Comparison of ENCODE assay signal across 18 cellular contexts in genomic region chr5:157479166-157479565, GRCh38. TPM values are rescaled to one million over a fixed set of nuclear protein-coding genes. Genes with fewer than 3 reads are reported as not detected.
DNase-seq lines count a peak whose midpoint lies in the region; ATAC-seq, FAIRE-seq and TF ChIP-seq lines count a peak whose summit lies in the region.
"Had no signal": no experiment of that assay in that cellular context is flagged by ENCODE, and none has a peak within 500 bp of the region (broad histone marks: within the 10 kb centered on the region; RNA-seq: fewer than 3 reads in every experiment).

No MANE protein-coding gene starts in this region.

- intact Hi-C loops in left ventricle myocardium inferior (cut with micrococcal nuclease), result loop anchor here (10.0 kb wide), 1 partner anchor 144 kb away; no protein-coding TSS in a partner anchor
- intact Hi-C loops in Right ventricle myocardium inferior (cut with DNase I), result no loop called here
- intact Hi-C loops in activated T-helper 1 cell treated with anti-CD3 and anti-CD28 coated beads, Interleukin-12 subunit alpha, Interleukin-12 subunit beta, Interleukin-2, Interleukin-4 antibody, amounts not matched to agents 30 ng/mL and 10 ng/mL and 1 ng/mL, durations not matched to agents 14 hours and 24 hours and 36 hours (cut with micrococcal nuclease), result loop anchor here (5.0 kb wide), 1 partner anchor 102 kb away; no protein-coding TSS in a partner anchor
- intact Hi-C loops in HepG2 (cut with micrococcal nuclease; ENCODE audit: unreplicated experiment), result no loop called here
- intact Hi-C loops in tibial artery (cut with DNase I; ENCODE audit: low total_unique reads), result loop anchor here (5.0 kb wide), 2 partner anchors 112 to 238 kb away; no protein-coding TSS in a partner anchor

- peak overlapping the region; percentile 24; the same call in 1 of the 2 replicates for H3K9ac ChIP-seq in HepG2 (ENCODE audit: insufficient read depth, low read depth, low read length)
- H3K9ac ChIP-seq in SK-N-SH, result no peak overlapping the region

- no peak overlapping the region for H2AFZ ChIP-seq in HepG2 (ENCODE audit: low read length)
- no peak overlapping the region for H2AFZ ChIP-seq in SK-N-SH (ENCODE audit: low read depth)

- peaks cover 25% of the 10 kb centered on the region for H3K4me1 ChIP-seq in left ventricle myocardium inferior
- H3K4me1 ChIP-seq in HepG2 (ENCODE audit: insufficient read depth, low read length), result peaks cover 50% of the 10 kb centered on the region
- H3K4me1 ChIP-seq in tibial artery, result peaks cover 0 to 34% (median 8%) of the 10 kb centered on the region in 4 donors
- peaks cover 2 to 3% of the 10 kb centered on the region in 2 experiments; a peak in 2 of 4 replicates for H3K4me1 ChIP-seq in SK-N-SH (ENCODE audit: control insufficient read depth in 1 of 2, insufficient read depth in 2 of 2, low read depth in 1 of 2, low read length in 1 of 2)

- POLR2A ChIA-PET in HepG2 (lab: Yijun Ruan, JAX), result interaction anchor here (1.1 to 2.4 kb wide), 2 partner anchors 15 to 33 kb away, joined by 3 to 10 read pairs; no protein-coding TSS in a partner anchor
- POLR2A ChIA-PET in SK-N-SH (lab: Yijun Ruan, JAX), result no interaction called here

- H3K27me3 ChIP-seq in left ventricle myocardium inferior (ENCODE audit: low read depth), result no peaks in the 10 kb centered on the region
- H3K27me3 ChIP-seq in HepG2 (ENCODE audit: control insufficient read depth in 1 of 2, insufficient read depth in 2 of 2, low read length in 2 of 2), result no peaks in the 10 kb centered on the region
- H3K27me3 ChIP-seq in tibial artery, result no peaks in the 10 kb centered on the region
- H3K27me3 ChIP-seq in SK-N-SH (ENCODE audit: insufficient read depth), result no peaks in the 10 kb centered on the region

- in situ Hi-C loops in HepG2 (cut with HindIII; ENCODE audit: extremely low pct_ligation_motif_present, low pct_unique_long_range_greater_than_20kb), result loop anchor here (5.0 kb wide), 2 partner anchors 137 to 227 kb away; no protein-coding TSS in a partner anchor

- H3K36me3 ChIP-seq in left ventricle myocardium inferior (peaks cover 32% of the 10 kb centered on the region), HepG2 (replicated peaks in 1 of 2; ENCODE audit: control insufficient read depth in 1 of 2, insufficient read depth in 2 of 2, low read length in 2 of 2) (no peaks in the 10 kb centered on the region), tibial artery (peaks cover 7 to 27% (median 12%) of the 10 kb centered on the region in 3 donors), SK-N-SH (replicated peaks in 1 of 2; ENCODE audit: control insufficient read depth in 1 of 2, insufficient read depth in 2 of 2, low read length in 1 of 2) (peaks cover 28 to 52% of the 10 kb centered on the region in 2 experiments)

- H3K27me3 Mint-ChIP-seq in activated T-helper 1 cell treated with anti-CD3 and anti-CD28 coated beads, Interleukin-12 subunit alpha, Interleukin-12 subunit beta, Interleukin-2, Interleukin-4 antibody, amounts not matched to agents 30 ng/mL and 10 ng/mL and 1 ng/mL, durations not matched to agents 14 hours and 24 hours and 36 hours (ENCODE audit: insufficient read depth), result no peaks in the 10 kb centered on the region
- H3K27me3 Mint-ChIP-seq: dendritic cell treated with granulocyte-macrophage colony-stimulating factor and Interleukin-4, amounts not matched to agents 40 ng/mL and 50 ng/mL, for 4 days; progenitor cell of endocrine pancreas had no signal

- H3K9me3 Mint-ChIP-seq in activated T-helper 1 cell treated with anti-CD3 and anti-CD28 coated beads, Interleukin-12 subunit alpha, Interleukin-12 subunit beta, Interleukin-2, Interleukin-4 antibody, amounts not matched to agents 30 ng/mL and 10 ng/mL and 1 ng/mL, durations not matched to agents 14 hours and 24 hours and 36 hours, result no peaks in the 10 kb centered on the region
- H3K9me3 Mint-ChIP-seq: dendritic cell treated with granulocyte-macrophage colony-stimulating factor and Interleukin-4, amounts not matched to agents 40 ng/mL and 50 ng/mL, for 4 days had no signal

- peaks cover 70% of the 10 kb centered on the region for H3K4me1 Mint-ChIP-seq in activated T-helper 1 cell treated with anti-CD3 and anti-CD28 coated beads, Interleukin-12 subunit alpha, Interleukin-12 subunit beta, Interleukin-2, Interleukin-4 antibody, amounts not matched to agents 30 ng/mL and 10 ng/mL and 1 ng/mL, durations not matched to agents 14 hours and 24 hours and 36 hours (ENCODE audit: low read depth)

- peak overlapping the region; percentile 23 for H3K27ac ChIP-seq in left ventricle myocardium inferior (replicated peaks)
- H3K27ac ChIP-seq in HepG2 (ENCODE audit: extremely low read length, insufficient read depth, low read length), result peak overlapping the region; percentile 47
- H3K27ac ChIP-seq in tibial artery, result peak overlapping the region; percentile 5 to 36
- peak overlapping the region in 1 of 2 experiments; percentile 66; a peak in 1 of 4 replicates for H3K27ac ChIP-seq in SK-N-SH (ENCODE audit: low read depth in 2 of 2, low read length in 1 of 2)

- H3K27ac Mint-ChIP-seq in activated T-helper 1 cell treated with anti-CD3 and anti-CD28 coated beads, Interleukin-12 subunit alpha, Interleukin-12 subunit beta, Interleukin-2, Interleukin-4 antibody, amounts not matched to agents 30 ng/mL and 10 ng/mL and 1 ng/mL, durations not matched to agents 14 hours and 24 hours and 36 hours, result peak overlapping the region; percentile 94
- H3K27ac Mint-ChIP-seq: progenitor cell of endocrine pancreas had no signal

- no peak for TF ChIP-seq POLR2A in HepG2 (IDR thresholded peaks at IDR 0.05; ENCODE audit: insufficient read depth in 1 of 2, low read depth in 2 of 2, low read length in 2 of 2)

- CTCF ChIA-PET in HepG2 (lab: Yijun Ruan, JAX; ENCODE audit: low intra/inter-chr PET ratio, low total read pairs) (no interaction called here), SK-N-SH (lab: Yijun Ruan, JAX) (interaction anchor here (0.5 to 8.1 kb wide), 7 partner anchors 10 to 152 kb away, joined by 3 to 102 read pairs (median 6); partner anchors contain the start of gene NIPAL4)

- TF ChIP-seq EP300 in HepG2 (IDR thresholded peaks at IDR 0.05; ENCODE audit: low read depth in 2 of 2, low read length in 2 of 2), result no peak
- no peak for TF ChIP-seq EP300 in HepG2 (CRISPR knock-in tag; IDR thresholded peaks at IDR 0.05; ENCODE audit: borderline replicate concordance)
- no peak for TF ChIP-seq EP300 in SK-N-SH (IDR thresholded peaks at IDR 0.05; ENCODE audit: borderline replicate concordance in 1 of 2, low read depth in 1 of 2, low read length in 1 of 2)

- peak overlapping the region; percentile 83 for H3K4me2 ChIP-seq in HepG2 (ENCODE audit: low read depth, low read length)
- no peak overlapping the region for H3K4me2 ChIP-seq in SK-N-SH

- peaks cover 75% of the 10 kb centered on the region for H3K36me3 Mint-ChIP-seq in activated T-helper 1 cell treated with anti-CD3 and anti-CD28 coated beads, Interleukin-12 subunit alpha, Interleukin-12 subunit beta, Interleukin-2, Interleukin-4 antibody, amounts not matched to agents 30 ng/mL and 10 ng/mL and 1 ng/mL, durations not matched to agents 14 hours and 24 hours and 36 hours (ENCODE audit: low read depth)

- BruUV-seq in HepG2 (replicated peaks; lab: Mats Ljungman, UMichigan), result no TSS peak

- no peak for FAIRE-seq in HepG2 (lab: Jason Lieb, UNC)

- H3K4me3 ChIP-seq in left ventricle myocardium inferior (no peak overlapping the region), HepG2 (replicated peaks in 1 of 3; ENCODE audit: insufficient read depth in 1 of 3, low read depth in 2 of 3, low read length in 3 of 3) (peak overlapping the region; percentile 5 to 57 (median 20)), tibial artery (no peak overlapping the region), SK-N-SH (ENCODE audit: low read depth in 2 of 2, low read length in 1 of 2) (no peak overlapping the region)
- H3K4me3 ChIP-seq: mucosa of descending colon, thoracic aorta had no signal

- H3K79me2 ChIP-seq in HepG2 (ENCODE audit: insufficient read depth, low read length), result no peaks in the 10 kb centered on the region
- peaks cover 23% of the 10 kb centered on the region; the same call in 1 of the 2 replicates for H3K79me2 ChIP-seq in SK-N-SH (ENCODE audit: insufficient read depth)

- DNase-seq in left ventricle myocardium inferior (no peak), Right ventricle myocardium inferior (ENCODE audit: missing footprints) (no peak), HepG2 (ENCODE audit: low spot score) (no peak), tibial artery (no peak), DMS 273 treated with DMSO at 0.1 percent for 48 hours (lab: John Stamatoyannopoulos, UW) (no peak), SK-N-SH (no peak), DMS153 treated with DMSO at 0.1 percent for 48 hours (lab: John Stamatoyannopoulos, UW; ENCODE audit: unreplicated experiment) (no peak)
- no peak for DNase-seq in activated T-helper 1 cell treated with anti-CD3 and anti-CD28 coated beads, Interleukin-12 subunit alpha, Interleukin-12 subunit beta, Interleukin-2, Interleukin-4 antibody, amounts not matched to agents 30 ng/mL and 10 ng/mL and 1 ng/mL, durations not matched to agents 14 hours and 24 hours and 36 hours (ENCODE audit: low spot score)
- DNase-seq: AML-193, aorta, DMS153, GOT3, KBM-7, mucosa of descending colon, NCI-H226 had no signal

- TF ChIP-seq RAD21 in HepG2 (CRISPR knock-in tag; IDR thresholded peaks at IDR 0.05), result no peak
- TF ChIP-seq RAD21 in SK-N-SH (IDR thresholded peaks at IDR 0.05; ENCODE audit: low read length), result no peak

- H3K9me2 ChIP-seq in SK-N-SH, result no peaks in the 10 kb centered on the region

- no peaks in the 10 kb centered on the region for H3K9me3 ChIP-seq in left ventricle myocardium inferior (replicated peaks)
- no peaks in the 10 kb centered on the region for H3K9me3 ChIP-seq in HepG2 (ENCODE audit: low read length)
- no peaks in the 10 kb centered on the region for H3K9me3 ChIP-seq in tibial artery
- H3K9me3 ChIP-seq in SK-N-SH, result no peaks in the 10 kb centered on the region
- H3K9me3 ChIP-seq: mucosa of descending colon, thoracic aorta had no signal

- WGBS in HepG2 (ENCODE audit: low lambda C conversion rate), result 4% methylated on average over 3 of the region's 4 CpGs
- WGBS in SK-N-SH (ENCODE audit: low lambda C conversion rate), result 74% methylated on average over 3 of the region's 4 CpGs

- no peak for ATAC-seq in Right ventricle myocardium inferior
- ATAC-seq in HepG2, result peak; percentile 49
- ATAC-seq: mucosa of descending colon had no signal

- no peak for TF ChIP-seq CTCF in left ventricle myocardium inferior (IDR thresholded peaks at IDR 0.05; ENCODE audit: borderline replicate concordance)
- no peak for TF ChIP-seq CTCF in HepG2 (CRISPR knock-in tag; IDR thresholded peaks at IDR 0.05)
- no peak for TF ChIP-seq CTCF in tibial artery (IDR thresholded peaks at IDR 0.05)
- TF ChIP-seq CTCF in SK-N-SH (IDR thresholded peaks at IDR 0.05), result no peak

- H4K20me1 ChIP-seq in HepG2 (ENCODE audit: insufficient read depth, low read length) (no peaks in the 10 kb centered on the region), SK-N-SH (ENCODE audit: insufficient read depth) (no peaks in the 10 kb centered on the region)

- H3F3A ChIP-seq in SK-N-SH (replicated peaks; ENCODE audit: insufficient read depth), result peaks cover 49% of the 10 kb centered on the region

- peak overlapping the region; percentile 46 for H3K4me3 Mint-ChIP-seq in activated T-helper 1 cell treated with anti-CD3 and anti-CD28 coated beads, Interleukin-12 subunit alpha, Interleukin-12 subunit beta, Interleukin-2, Interleukin-4 antibody, amounts not matched to agents 30 ng/mL and 10 ng/mL and 1 ng/mL, durations not matched to agents 14 hours and 24 hours and 36 hours
- H3K4me3 Mint-ChIP-seq: dendritic cell treated with granulocyte-macrophage colony-stimulating factor and Interleukin-4, amounts not matched to agents 40 ng/mL and 50 ng/mL, for 4 days had no signal

RNA-seq across cellular contexts. Expression of gene NIPAL4, which starts 19.2 kb away (rescaled TPM):
- not detected for total RNA-seq in left ventricle myocardium inferior
- not detected for total RNA-seq in Right ventricle myocardium inferior
- 2.2 and 2.3 TPM in 2 replicates for total RNA-seq in activated T-helper 1 cell treated with anti-CD3 and anti-CD28 coated beads, Interleukin-12 subunit alpha, Interleukin-12 subunit beta, Interleukin-2, Interleukin-4 antibody, amounts not matched to agents 30 ng/mL and 10 ng/mL and 1 ng/mL, durations not matched to agents 14 hours and 24 hours and 36 hours
- not detected in 2 replicates for total RNA-seq in HepG2 (2016; rRNA removed; fragmentation: Illumina TruSeq; extraction: Trizol)
- total RNA-seq in HepG2 (2016; cell fraction: cytosol; rRNA removed; fragmentation: Illumina TruSeq; extraction: Trizol; ENCODE audit: low read depth), result not detected in 2 replicates
- not detected in 2 replicates for total RNA-seq in HepG2 (2016; cell fraction: insoluble cytoplasmic fraction; rRNA removed; fragmentation: Illumina TruSeq; extraction: Trizol)
- not detected in 2 replicates for total RNA-seq in HepG2 (2016; cell fraction: membrane; rRNA removed; fragmentation: Illumina TruSeq; extraction: Trizol)
- not detected in 2 replicates for total RNA-seq in HepG2 (2016; cell fraction: nucleus; rRNA removed; fragmentation: Illumina TruSeq; extraction: Trizol)
- not detected in 2 replicates for polyA plus RNA-seq in HepG2 (2011; rRNA removed)
- polyA plus RNA-seq in HepG2 (2011; cell fraction: cytosol; rRNA removed), result not detected in 2 replicates
- polyA plus RNA-seq in HepG2 (2011; cell fraction: nucleus; rRNA removed), result not detected in 2 replicates
- polyA plus RNA-seq in HepG2 (2012), result not detected in 2 replicates
- polyA plus RNA-seq in HepG2 (2016; cell fraction: cytosol; fragmentation: Illumina TruSeq; extraction: Trizol; ENCODE audit: low read depth), result not detected in 2 replicates
- polyA plus RNA-seq in HepG2 (2016; cell fraction: insoluble cytoplasmic fraction; fragmentation: Illumina TruSeq; extraction: Trizol; ENCODE audit: low read depth), result not detected in 2 replicates
- not detected in 2 replicates for polyA plus RNA-seq in HepG2 (2016; cell fraction: membrane; fragmentation: Illumina TruSeq; extraction: Trizol; ENCODE audit: low read depth)
- not detected in 2 replicates for polyA plus RNA-seq in HepG2 (2016; cell fraction: nucleus; fragmentation: Illumina TruSeq; extraction: Trizol; ENCODE audit: insufficient read depth, low read depth)
- not detected in 2 replicates for polyA minus RNA-seq in HepG2 (2011; rRNA and poly(A)+ RNA removed; ENCODE audit: low replicate concordance)
- polyA minus RNA-seq in HepG2 (2011; cell fraction: cytosol; rRNA and poly(A)+ RNA removed), result not detected in 2 replicates
- not detected in 2 replicates for polyA minus RNA-seq in HepG2 (2011; cell fraction: nucleus; rRNA and poly(A)+ RNA removed)
- 2.3 and 2.6 TPM in 2 replicates for polyA plus RNA-seq in SK-N-SH (2012; rRNA removed)
- 2.3 and 2.8 TPM in 2 replicates for polyA plus RNA-seq in SK-N-SH (2012; cell fraction: cytosol; rRNA removed)
- 2.6 and 4.7 TPM in 2 replicates for polyA plus RNA-seq in SK-N-SH (2012; cell fraction: nucleus; rRNA removed)
- total RNA-seq: progenitor cell of endocrine pancreas had no signal

Comparison
In these comparisons a context has a peak if more than half of its experiments do, and no peak if none do; other contexts are left out.
1. intact Hi-C loops: an anchor here in left ventricle myocardium inferior (10.0 kb wide), activated T-helper 1 cell treated with anti-CD3 and anti-CD28 coated beads, Interleukin-12 subunit alpha, Interleukin-12 subunit beta, Interleukin-2, Interleukin-4 antibody, amounts not matched to agents 30 ng/mL and 10 ng/mL and 1 ng/mL, durations not matched to agents 14 hours and 24 hours and 36 hours (5.0 kb wide) and tibial artery (5.0 kb wide); none called in Right ventricle myocardium inferior and HepG2.
2. H3K4me3 ChIP-seq: peak in HepG2 (3 of 3); none in left ventricle myocardium inferior (single experiment), tibial artery (0 of 2) and SK-N-SH (0 of 2).